In the genomic region with DNA sequence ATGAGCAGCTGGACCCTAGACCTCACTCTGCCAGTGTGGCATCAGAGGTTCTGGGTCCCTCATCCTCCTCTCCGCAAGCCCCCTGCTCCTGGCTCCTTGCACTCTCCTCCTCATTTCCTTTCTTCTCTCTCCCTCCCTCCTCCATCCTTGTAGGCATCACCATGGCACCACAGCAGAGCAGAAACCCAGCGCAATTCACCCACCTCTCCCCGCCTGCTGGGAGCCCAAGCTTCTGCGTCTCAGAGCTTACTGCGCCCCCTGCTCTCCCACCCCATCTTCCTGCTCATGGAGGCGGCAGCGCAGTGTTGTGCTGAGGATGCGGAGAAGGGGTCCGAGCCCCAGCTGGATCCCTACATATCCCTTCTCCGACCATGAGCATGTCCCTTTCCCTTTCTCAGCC, we compare ENCODE assay signal across 20 cellular contexts. TPM values are rescaled to one million over a fixed set of nuclear protein-coding genes. Genes with fewer than 3 reads are reported as not detected.
DNase-seq lines count a peak whose midpoint lies in the region; ATAC-seq and TF ChIP-seq lines count a peak whose summit lies in the region.
"Had no signal": no experiment of that assay in that cellular context is flagged by ENCODE, and none has a peak within 500 bp of the region (broad histone marks: within the 10 kb centered on the region; RNA-seq: fewer than 3 reads in every experiment).

No MANE protein-coding gene starts in this region.

- no peaks in the 10 kb centered on the region for H3K9me3 ChIP-seq in Caco-2
- H3K9me3 ChIP-seq: SJCRH30 had no signal

- H3K4me3 ChIP-seq in Caco-2 (ENCODE audit: low read depth, low read length), result no peak overlapping the region
- H3K4me3 ChIP-seq in dorsolateral prefrontal cortex, result peak overlapping the region in 58 of 59 donors; percentile 17 to 72 (median 57)
- H3K4me3 ChIP-seq: GM12878, GM23338, SJCRH30 had no signal

- CTCF ChIA-PET in Caco-2 (lab: Charles Lee), result interaction anchor here (0.5 to 2.5 kb wide), 4 partner anchors 11 to 190 kb away, joined by 3 to 11 read pairs (median 4); no protein-coding TSS in a partner anchor

- DNase-seq in Caco-2 (no peak), dorsolateral prefrontal cortex (peak in 2 of 10 donors; percentile 42 to 51), nephron progenitor cell (no peak), superior temporal gyrus (ENCODE audit: extremely low spot score) (peak; percentile 10), NCI-H2107 (lab: John Stamatoyannopoulos, UW) (no peak), NCI-H1417 treated with DMSO at 0.1 percent for 48 hours (lab: John Stamatoyannopoulos, UW) (no peak)
- DNase-seq: CD4-positive, CD25-positive, alpha-beta regulatory T cell; DMS 273 treated with DMSO at 0.1 percent for 48 hours; DMS79 treated with DMSO at 0.1 percent for 48 hours; NCI-H1105; NCI-H1694; NCI-H2081; NCI-H446; NCI-H526; SJCRH30 had no signal

- H3K27ac Mint-ChIP-seq in Caco-2 (ENCODE audit: unreplicated experiment) (peak overlapping the region; percentile 13), nephron progenitor cell (peak overlapping the region; percentile 79)
- H3K27ac Mint-ChIP-seq: CD4-positive, CD25-positive, alpha-beta regulatory T cell; GM23338 had no signal

- H3K9me3 Mint-ChIP-seq in Caco-2 (ENCODE audit: unreplicated experiment) (no peaks in the 10 kb centered on the region), nephron progenitor cell (peaks cover 10% of the 10 kb centered on the region)
- H3K9me3 Mint-ChIP-seq: CD4-positive, CD25-positive, alpha-beta regulatory T cell; GM23338; IgD-negative memory B cell had no signal

- H3K27ac ChIP-seq in dorsolateral prefrontal cortex, result peak overlapping the region in 53 of 59 donors; percentile 10 to 93 (median 83)
- H3K27ac ChIP-seq: SJCRH30 had no signal

- H3K4me1 Mint-ChIP-seq in Caco-2 (ENCODE audit: low read depth, unreplicated experiment), result peaks cover 11% of the 10 kb centered on the region
- H3K4me1 Mint-ChIP-seq in nephron progenitor cell, result peaks cover 38% of the 10 kb centered on the region

- peaks cover 17% of the 10 kb centered on the region for H3K4me1 ChIP-seq in Caco-2
- H3K4me1 ChIP-seq: SJCRH30 had no signal

- H3K4me3 Mint-ChIP-seq in Caco-2 (ENCODE audit: unreplicated experiment), result no peak overlapping the region
- no peak overlapping the region for H3K4me3 Mint-ChIP-seq in nephron progenitor cell
- H3K4me3 Mint-ChIP-seq: CD4-positive, CD25-positive, alpha-beta regulatory T cell; GM23338 had no signal

- POLR2A ChIA-PET in Caco-2 (lab: Charles Lee), result no interaction called here

- H3K36me3 Mint-ChIP-seq in Caco-2 (ENCODE audit: insufficient read depth, unreplicated experiment) (no peaks in the 10 kb centered on the region), nephron progenitor cell (ENCODE audit: low read depth) (no peaks in the 10 kb centered on the region)
- H3K36me3 Mint-ChIP-seq: CD4-positive, CD25-positive, alpha-beta regulatory T cell; IgD-negative memory B cell had no signal

- no peaks in the 10 kb centered on the region; the same call in 1 of the 2 replicates for H3K36me3 ChIP-seq in Caco-2 (ENCODE audit: control insufficient read depth, insufficient read depth, low read length)
- H3K36me3 ChIP-seq: SJCRH30 had no signal

- TF ChIP-seq CTCF in Caco-2 (IDR thresholded peaks at IDR 0.05; ENCODE audit: insufficient read depth in 1 of 2, low read depth in 1 of 2, low read length in 1 of 2, severe bottlenecking in 1 of 2, unreplicated experiment in 1 of 2), result no peak
- TF ChIP-seq CTCF in dorsolateral prefrontal cortex (IDR thresholded peaks at IDR 0.05 in 54 of 56, conservative IDR thresholded peaks at IDR 0.05 in 2 of 56; ENCODE audit: low read depth in 1 of 56, partially characterized antibody in 56 of 56), result no peak
- no peak for TF ChIP-seq CTCF in nephron progenitor cell (IDR thresholded peaks at IDR 0.05)

- no peak for ATAC-seq in GM18861 (IDR thresholded peaks at IDR 0.05; ENCODE audit: unreplicated experiment)
- ATAC-seq: GM12878, GM23338, HCT116 had no signal

- intact Hi-C loops in Caco-2 (cut with micrococcal nuclease; ENCODE audit: unreplicated experiment) (no loop called here), dorsolateral prefrontal cortex (cut with DNase I) (no loop called here)

- no peaks in the 10 kb centered on the region for H3K27me3 Mint-ChIP-seq in Caco-2 (ENCODE audit: insufficient read depth, unreplicated experiment)
- H3K27me3 Mint-ChIP-seq in nephron progenitor cell (ENCODE audit: low read depth, poor library complexity), result peaks cover 45% of the 10 kb centered on the region

- no TSS peak for BruUV-seq in Caco-2 (replicated peaks; lab: Mats Ljungman, UMichigan)

- H3K27me3 ChIP-seq in Caco-2 (replicated peaks; ENCODE audit: control insufficient read depth, insufficient read depth, low read length), result no peaks in the 10 kb centered on the region
- peaks cover 0 to 23% (median 0%) of the 10 kb centered on the region in 45 donors for H3K27me3 ChIP-seq in dorsolateral prefrontal cortex

RNA-seq across cellular contexts. Expression of a gene that starts 1.7 kb away (rescaled TPM):
- total RNA-seq in Caco-2 (2022) (not detected in 2 replicates), dorsolateral prefrontal cortex (10 to 100 TPM; 17.2 to 91.6 (median 58.7) TPM)
- total RNA-seq: CD4-positive, CD25-positive, alpha-beta regulatory T cell; GM12878; SJCRH30 had no signal

RNA-seq across cellular contexts. Expression of a gene that starts 38.8 kb away (rescaled TPM):
- total RNA-seq in Caco-2 (2022) (763 and 879 TPM in 2 replicates), dorsolateral prefrontal cortex (100 to 1,000 TPM; 101 to 299 (median 140) TPM)

Comparison
In these comparisons a context has a peak if more than half of its experiments do, and no peak if none do; other contexts are left out.
1. RNA of a gene that starts 1.7 kb away (total RNA-seq): 17.2 to 91.6 TPM in dorsolateral prefrontal cortex; not detected in Caco-2; every median in the first group is over 10 times any median in the second.